In the genomic region with DNA sequence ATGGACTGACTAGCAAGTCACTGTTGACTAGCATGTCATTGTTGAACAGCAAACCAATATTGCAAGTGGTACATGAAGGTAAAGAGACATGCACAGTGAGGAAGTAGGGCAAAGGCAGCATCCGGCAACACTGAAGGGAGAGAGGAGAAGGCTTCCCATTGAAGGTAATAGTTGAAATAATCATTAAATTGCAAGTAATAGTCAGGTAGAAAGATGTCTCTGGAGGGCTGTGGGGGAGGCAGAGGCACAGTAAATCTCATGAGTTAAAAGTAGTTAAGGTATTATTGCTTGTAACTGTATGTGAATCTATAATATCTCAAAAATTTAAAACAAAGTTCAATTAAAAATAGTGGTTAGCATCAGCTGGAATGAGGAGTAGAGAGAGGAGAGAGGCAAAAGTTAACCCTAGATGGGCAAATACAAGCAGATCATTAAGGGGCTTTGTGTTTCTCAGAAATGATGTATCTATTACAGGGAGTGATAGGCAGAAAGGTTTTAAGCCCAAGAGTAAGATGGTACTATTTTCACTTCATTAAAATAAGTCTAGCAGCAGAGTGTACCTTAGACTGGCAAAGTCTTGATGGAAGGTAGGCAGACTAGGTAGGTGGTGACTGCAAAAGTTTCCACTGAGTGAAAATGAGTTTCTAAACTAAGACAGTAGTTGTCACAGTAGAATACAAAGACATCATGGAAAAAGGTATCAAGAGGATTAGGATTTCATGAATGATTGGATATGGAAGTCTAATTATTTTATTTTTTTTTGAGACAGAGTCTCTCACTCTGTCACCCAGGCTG, we compare ENCODE assay signal across 8 cellular contexts.
"Had no signal": no experiment of that assay in that cellular context is flagged by ENCODE, and none has a peak within 500 bp of the region (broad histone marks: within the 10 kb centered on the region; RNA-seq: fewer than 3 reads in every experiment).

No MANE protein-coding gene starts in this region.

- H3K9ac ChIP-seq: GM23248 had no signal

- H2AFZ ChIP-seq: GM23248 had no signal

- H3K4me3 ChIP-seq: GM23248, HAP-1 had no signal

- H3K4me3 Mint-ChIP-seq: H9, HFFc6 had no signal

- H3K4me1 Mint-ChIP-seq: H9 had no signal

- DNase-seq: GM23248, GOT3, H7, H9, HCEC 1CT, HFFc6 had no signal

- H3K9me3 Mint-ChIP-seq: H9 had no signal

- H3K4me1 ChIP-seq: HAP-1 had no signal

- H3K27ac ChIP-seq: GM23248 had no signal

- ATAC-seq: HCT116 had no signal

- H3K36me3 ChIP-seq: HAP-1 had no signal

- H3K27ac Mint-ChIP-seq: H9, HFFc6 had no signal

- H3K9me3 ChIP-seq: HAP-1 had no signal
